ENCODE assay signal across 13 cellular contexts in genomic region chr6:1088441-1089001, GRCh38.
"Had no signal": no experiment of that assay in that cellular context is flagged by ENCODE, and none has a peak within 500 bp of the region (broad histone marks: within the 10 kb centered on the region; RNA-seq: fewer than 3 reads in every experiment).

No MANE protein-coding gene starts in this region.

- FAIRE-seq: small intestine had no signal

- H3K4me3 ChIP-seq: breast epithelium, gastrocnemius medialis, right atrium auricular region, thyroid gland, uterus had no signal

- ATAC-seq: gastrocnemius medialis had no signal

- H3K27me3 ChIP-seq: breast epithelium, gastrocnemius medialis, right atrium auricular region, thyroid gland, uterus had no signal

- H3K27ac ChIP-seq: breast epithelium, gastrocnemius medialis, right atrium auricular region, thyroid gland, uterus had no signal

- H3K36me3 ChIP-seq: breast epithelium, gastrocnemius medialis, right atrium auricular region, thyroid gland, uterus had no signal

- DNase-seq: activated CD4-positive, alpha-beta memory T cell treated with anti-CD3 and anti-CD28 coated beads, Interleukin-2, amount 10 ng/mL, durations not matched to agents 7 days and 5 days; activated CD4-positive, alpha-beta T cell treated with anti-CD3 and anti-CD28 coated beads for 1 hour; activated gamma-delta T cell; activated T-cell treated with anti-CD3 and anti-CD28 coated beads, Interleukin-2, amount 50 U/mL, for 48 hours; aorta; gastrocnemius medialis; midbrain; naive B cell; small intestine; thyroid gland; uterus had no signal

- H3K9me3 ChIP-seq: breast epithelium, gastrocnemius medialis, right atrium auricular region, thyroid gland, uterus had no signal

- H3K4me1 ChIP-seq: breast epithelium, gastrocnemius medialis, right atrium auricular region, thyroid gland, uterus had no signal
